ENCODE assay signal across 13 cellular contexts in genomic region chr10:69056536-69057260, GRCh38. TPM values are rescaled to one million over a fixed set of nuclear protein-coding genes. Genes with fewer than 3 reads are reported as not detected.
DNase-seq lines count a peak whose midpoint lies in the region; ATAC-seq and TF ChIP-seq lines count a peak whose summit lies in the region.
"Had no signal": no experiment of that assay in that cellular context is flagged by ENCODE, and none has a peak within 500 bp of the region (broad histone marks: within the 10 kb centered on the region; RNA-seq: fewer than 3 reads in every experiment).

No MANE protein-coding gene starts in this region.

- no peak overlapping the region for H2AFZ ChIP-seq in mammary epithelial cell (ENCODE audit: low read depth, low read length)

- no peaks in the 10 kb centered on the region for H3K79me2 ChIP-seq in mammary epithelial cell (ENCODE audit: insufficient read depth, low read length)

- H3K4me1 Mint-ChIP-seq in activated CD8-positive, alpha-beta memory T cell treated with anti-CD3 and anti-CD28 coated beads, Interleukin-2, amount 10 ng/mL, durations not matched to agents 7 days and 5 days, result peaks cover 67% of the 10 kb centered on the region
- H3K4me1 Mint-ChIP-seq in activated naive CD8-positive, alpha-beta T cell treated with anti-CD3 and anti-CD28 coated beads for 36 hours, result peaks cover 58% of the 10 kb centered on the region

- no peaks in the 10 kb centered on the region for H4K20me1 ChIP-seq in mammary epithelial cell (ENCODE audit: insufficient read depth, low read length)

- H3K4me3 Mint-ChIP-seq in activated CD8-positive, alpha-beta memory T cell treated with anti-CD3 and anti-CD28 coated beads, Interleukin-2, amount 10 ng/mL, durations not matched to agents 7 days and 5 days, result no peak overlapping the region
- H3K4me3 Mint-ChIP-seq in activated naive CD8-positive, alpha-beta T cell treated with anti-CD3 and anti-CD28 coated beads for 36 hours, result no peak overlapping the region

- H3K27ac Mint-ChIP-seq in activated CD8-positive, alpha-beta memory T cell treated with anti-CD3 and anti-CD28 coated beads, Interleukin-2, amount 10 ng/mL, durations not matched to agents 7 days and 5 days, result peak overlapping the region; percentile 87
- peak overlapping the region; percentile 45 for H3K27ac Mint-ChIP-seq in activated naive CD8-positive, alpha-beta T cell treated with anti-CD3 and anti-CD28 coated beads for 36 hours

- H3K36me3 Mint-ChIP-seq in activated CD8-positive, alpha-beta memory T cell treated with anti-CD3 and anti-CD28 coated beads, Interleukin-2, amount 10 ng/mL, durations not matched to agents 7 days and 5 days, result no peaks in the 10 kb centered on the region
- H3K36me3 Mint-ChIP-seq in activated naive CD8-positive, alpha-beta T cell treated with anti-CD3 and anti-CD28 coated beads for 36 hours, result no peaks in the 10 kb centered on the region

- H3K27ac ChIP-seq in lung (ENCODE audit: low read depth in 1 of 2, low read length in 1 of 2) (peak overlapping the region; percentile 60 to 82), temporal lobe (ENCODE audit: low read depth, low read length) (peak overlapping the region; percentile 19), mammary epithelial cell (ENCODE audit: insufficient read depth, low read depth, low read length) (no peak overlapping the region)

- intact Hi-C loops in mammary epithelial cell (cut with micrococcal nuclease), result no loop called here

- no peak for DNase-seq in activated CD8-positive, alpha-beta memory T cell treated with anti-CD3 and anti-CD28 coated beads, Interleukin-2, amount 10 ng/mL, durations not matched to agents 7 days and 5 days
- DNase-seq in activated CD8-positive, alpha-beta memory T cell treated with anti-CD3 and anti-CD28 coated beads, Interleukin-2, amount 50 U/mL, for 48 hours, result no peak
- DNase-seq in activated naive CD8-positive, alpha-beta T cell treated with anti-CD3 and anti-CD28 coated beads for 36 hours, result no peak
- DNase-seq in lung (ENCODE audit: low spot score) (no peak), activated gamma-delta T cell (lab: John Stamatoyannopoulos, UW) (no peak), mammary epithelial cell (no peak), DMS153 (lab: John Stamatoyannopoulos, UW) (no peak)
- DNase-seq: cerebellar nuclear complex, NCI-H69, SW 1271 had no signal

- CTCF ChIA-PET in activated CD8-positive, alpha-beta memory T cell treated with anti-CD3 and anti-CD28 coated beads, Interleukin-2, amount 10 ng/mL, durations not matched to agents 7 days and 5 days (lab: Charles Lee), result interaction anchor here (1.3 to 2.9 kb wide), 4 partner anchors 12 to 35 kb away, joined by 3 to 24 read pairs (median 6); partner anchors contain the start of gene SRGN
- CTCF ChIA-PET in mammary epithelial cell (lab: Charles Lee; ENCODE audit: low non-redundant PET), result no interaction called here

- 64 to 71% methylated on average over 14 of the region's 14 CpGs for WGBS in lung, 2 donors
- 81% methylated on average over 14 of the region's 14 CpGs for WGBS in mammary epithelial cell (ENCODE audit: low coverage, missing lambda C conversion rate)

- H3K36me3 ChIP-seq in lung (ENCODE audit: control insufficient read depth in 2 of 2, insufficient read depth in 2 of 2, low read length in 2 of 2) (no peaks in the 10 kb centered on the region), mammary epithelial cell (ENCODE audit: insufficient read depth, low read length) (no peaks in the 10 kb centered on the region)
- H3K36me3 ChIP-seq: HAP-1 had no signal

- H3K4me3 ChIP-seq in lung, result no peak overlapping the region
- H3K4me3 ChIP-seq in mammary epithelial cell (replicated peaks in 1 of 3; ENCODE audit: insufficient read depth in 1 of 3, low read depth in 2 of 3, low read length in 3 of 3), result no peak overlapping the region
- H3K4me3 ChIP-seq: HAP-1, mucosa of descending colon had no signal

- no peaks in the 10 kb centered on the region for H3K9me3 Mint-ChIP-seq in activated CD8-positive, alpha-beta memory T cell treated with anti-CD3 and anti-CD28 coated beads, Interleukin-2, amount 10 ng/mL, durations not matched to agents 7 days and 5 days (ENCODE audit: low read depth)
- no peaks in the 10 kb centered on the region for H3K9me3 Mint-ChIP-seq in activated naive CD8-positive, alpha-beta T cell treated with anti-CD3 and anti-CD28 coated beads for 36 hours

- H3K9ac ChIP-seq in mammary epithelial cell (ENCODE audit: insufficient read depth, low read length), result no peak overlapping the region

- H3K9me3 ChIP-seq in lung (ENCODE audit: control insufficient read depth in 2 of 2, insufficient read depth in 1 of 2, low read length in 1 of 2), result no peaks in the 10 kb centered on the region
- H3K9me3 ChIP-seq in mammary epithelial cell (replicated peaks; ENCODE audit: insufficient read depth, low read length), result no peaks in the 10 kb centered on the region
- H3K9me3 ChIP-seq: HAP-1, mucosa of descending colon had no signal

- no peak for ATAC-seq in activated CD8-positive, alpha-beta memory T cell treated with anti-CD3 and anti-CD28 coated beads, Interleukin-2, amount 10 ng/mL, durations not matched to agents 7 days and 5 days
- no peak for ATAC-seq in lung (ENCODE audit: insufficient read depth, low FRiP score)

- no peaks in the 10 kb centered on the region for H3K27me3 Mint-ChIP-seq in activated CD8-positive, alpha-beta memory T cell treated with anti-CD3 and anti-CD28 coated beads, Interleukin-2, amount 10 ng/mL, durations not matched to agents 7 days and 5 days
- H3K27me3 Mint-ChIP-seq in activated naive CD8-positive, alpha-beta T cell treated with anti-CD3 and anti-CD28 coated beads for 36 hours, result no peaks in the 10 kb centered on the region

- dilution Hi-C loops in mammary epithelial cell (cut with HindIII; ENCODE audit: low sequenced_read_pairs), result no loop called here

- H3K4me1 ChIP-seq in lung (ENCODE audit: control insufficient read depth in 2 of 2, insufficient read depth in 2 of 2, low read length in 2 of 2), result peaks cover 0 to 6% of the 10 kb centered on the region in 2 donors
- H3K4me1 ChIP-seq in mammary epithelial cell (ENCODE audit: insufficient read depth, low read length), result peaks cover 11% of the 10 kb centered on the region

- in situ Hi-C loops in mammary epithelial cell (cut with MboI; ENCODE audit: low sequenced_read_pairs in 2 of 2), result no loop called here

- no TSS peak for BruUV-seq in mammary epithelial cell (replicated peaks; lab: Mats Ljungman, UMichigan)

- no peak overlapping the region for H3K4me2 ChIP-seq in mammary epithelial cell (ENCODE audit: insufficient read depth, low read depth, low read length)

- TF ChIP-seq CTCF in lung (IDR thresholded peaks at IDR 0.05; ENCODE audit: control extremely low read depth, extremely low read depth), result no peak
- no peak for TF ChIP-seq CTCF in mammary epithelial cell (conservative IDR thresholded peaks at IDR 0.05 in 1 of 2, IDR thresholded peaks at IDR 0.05 in 1 of 2; ENCODE audit: extremely low read depth in 1 of 2, insufficient read depth in 1 of 2, low read depth in 1 of 2, low read length in 2 of 2)

- H3K27me3 ChIP-seq in lung (ENCODE audit: control insufficient read depth, insufficient read depth) (no peaks in the 10 kb centered on the region), mammary epithelial cell (ENCODE audit: insufficient read depth, low read length) (no peaks in the 10 kb centered on the region)

RNA-seq across cellular contexts. Expression of gene SRGN, which starts 31.2 kb away (rescaled TPM):
- 100 to 1,000 TPM; 366 to 616 TPM for total RNA-seq in activated CD8-positive, alpha-beta memory T cell treated with anti-CD3 and anti-CD28 coated beads, Interleukin-2, amount 10 ng/mL, durations not matched to agents 7 days and 5 days
- 100 to 1,000 TPM; 264 to 278 TPM for total RNA-seq in activated naive CD8-positive, alpha-beta T cell treated with anti-CD3 and anti-CD28 coated beads for 36 hours
- total RNA-seq in lung, result 100 to 1,000 TPM; 188 to 293 TPM
- polyA plus RNA-seq in lung, result 1,000 to 10,000 TPM in 1 of 2 donors, 10 to 100 TPM in 1; 58.1 to 1,336 TPM
- total RNA-seq in temporal lobe, result 16.2 TPM
- 1 to 10 TPM in 1 of 2 donors, under 1 TPM in 1; 0.92 to 1.0 TPM for total RNA-seq in mammary epithelial cell
- polyA plus RNA-seq in mammary epithelial cell, result 2.0 TPM
- not detected for polyA minus RNA-seq in mammary epithelial cell

Comparison
In these comparisons a context has a peak if more than half of its experiments do, and no peak if none do; other contexts are left out.
1. RNA of gene SRGN, which starts 31.2 kb away (total RNA-seq): 366 to 616 TPM in activated CD8-positive, alpha-beta memory T cell treated with anti-CD3 and anti-CD28 coated beads, Interleukin-2, amount 10 ng/mL, durations not matched to agents 7 days and 5 days, 188 to 293 TPM in lung and 264 to 278 TPM in activated naive CD8-positive, alpha-beta T cell treated with anti-CD3 and anti-CD28 coated beads for 36 hours; 16.2 TPM in temporal lobe (single experiment) and 0.92 to 1.0 TPM in mammary epithelial cell; every median in the first group is over 10 times any median in the second.